Comparison of ENCODE assay signal across 27 cellular contexts in the genomic region with DNA sequence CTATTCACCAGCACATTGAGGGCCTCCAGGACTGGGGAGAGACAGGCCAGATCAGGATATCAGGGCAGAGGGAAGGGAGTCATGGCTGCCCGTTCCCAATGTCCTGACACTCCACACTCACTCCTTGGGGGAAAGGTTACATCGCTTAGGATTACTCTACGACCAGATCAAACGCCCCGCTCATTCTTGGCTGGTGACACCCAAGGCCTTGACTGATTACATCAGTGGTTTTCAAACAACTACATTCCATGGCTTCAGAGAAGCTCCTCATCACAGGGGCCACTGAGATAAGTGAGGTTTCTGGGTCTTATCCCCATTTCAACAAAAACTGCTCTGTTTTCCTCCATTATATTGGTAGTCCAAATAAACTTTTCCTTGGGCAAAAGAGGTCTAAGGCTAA. TPM values are rescaled to one million over a fixed set of nuclear protein-coding genes. Genes with fewer than 3 reads are reported as not detected.
DNase-seq lines count a peak whose midpoint lies in the region; ATAC-seq, FAIRE-seq and TF ChIP-seq lines count a peak whose summit lies in the region.
"Had no signal": no experiment of that assay in that cellular context is flagged by ENCODE, and none has a peak within 500 bp of the region (broad histone marks: within the 10 kb centered on the region; RNA-seq: fewer than 3 reads in every experiment).

No MANE protein-coding gene starts in this region.

- no peaks in the 10 kb centered on the region for H3K79me2 ChIP-seq in K562 (ENCODE audit: control insufficient read depth, insufficient read depth, low read length)

- no peak overlapping the region for H3K4me3 ChIP-seq in K562
- H3K4me3 ChIP-seq in pancreas, result no peak overlapping the region
- H3K4me3 ChIP-seq: cardiac muscle cell, HAP-1, ovary, smooth muscle cell had no signal

- POLR2A ChIA-PET in K562 (lab: Yijun Ruan, JAX), result interaction anchor here (0.6 to 0.7 kb wide), 2 partner anchors 12 to 471 kb away, joined by 3 to 4 read pairs; partner anchors contain the start of gene OR9Q1

- TF ChIP-seq CTCF in K562 (IDR thresholded peaks at IDR 0.05 in 2 of 3, conservative IDR thresholded peaks at IDR 0.05 in 1 of 3; ENCODE audit: insufficient read depth in 2 of 3, low read depth in 1 of 3, low read length in 3 of 3) (0 out of 6 replicates have a peak, but pooled peaks of 1 of the 3 experiments have one; percentile 15), pancreas (IDR thresholded peaks at IDR 0.05) (no peak), GM10266 (IDR thresholded peaks at IDR 0.05; ENCODE audit: control insufficient read depth, insufficient read depth, low read depth, missing control alignments) (no peak)

- peaks cover 82% of the 10 kb centered on the region for H3K36me3 Mint-ChIP-seq in activated CD4-positive, alpha-beta T cell treated with anti-CD3 and anti-CD28 coated beads, Interleukin-2, amount 10 ng/mL, durations not matched to agents 24 days and 14 days (ENCODE audit: low read depth)

- intact Hi-C loops in activated CD4-positive, alpha-beta T cell treated with anti-CD3 and anti-CD28 coated beads, Interleukin-2, amount 10 ng/mL, durations not matched to agents 24 days and 14 days (cut with micrococcal nuclease), result no loop called here
- intact Hi-C loops in K562 (cut with micrococcal nuclease) (no loop called here), pancreas (cut with DNase I) (no loop called here)

- 0 out of 2 replicates have a peak overlapping the region, but pooled peaks have one; percentile 13 for H3K4me2 ChIP-seq in K562 (ENCODE audit: insufficient read depth, low read length)
- H3K4me2 ChIP-seq: smooth muscle cell had no signal

- H3K9me3 ChIP-seq in K562 (replicated peaks; ENCODE audit: control insufficient read depth, insufficient read depth, low read depth, low read length) (no peaks in the 10 kb centered on the region), pancreas (no peaks in the 10 kb centered on the region)
- H3K9me3 ChIP-seq: HAP-1, ovary had no signal

- no peaks in the 10 kb centered on the region for H3K27me3 ChIP-seq in K562 (ENCODE audit: control insufficient read depth in 2 of 2, insufficient read depth in 2 of 2, low read length in 2 of 2)
- H3K27me3 ChIP-seq in pancreas, result no peaks in the 10 kb centered on the region
- H3K27me3 ChIP-seq: cardiac muscle cell, ovary had no signal

- in situ Hi-C loops in K562 (cut with MboI), result no loop called here

- ATAC-seq in K562 (peak; percentile 65), pancreas (peak; percentile 35 to 63 (median 56)), HG02610 (IDR thresholded peaks at IDR 0.05; ENCODE audit: unreplicated experiment) (no peak)
- ATAC-seq: stimulated activated naive CD8-positive, alpha-beta T cell treated with anti-CD3 and anti-CD28 coated beads, Interleukin-15, Interleukin-2, amounts not matched to agents 100 U/mL and 50 U/mL, for 24 hours had no signal

- H3K36me3 ChIP-seq in K562 (ENCODE audit: control insufficient read depth, insufficient read depth, low read length) (no peaks in the 10 kb centered on the region), pancreas (peaks cover 0 to 11% (median 0%) of the 10 kb centered on the region in 3 donors)
- H3K36me3 ChIP-seq: HAP-1, ovary had no signal

- H3K27ac ChIP-seq in K562 (ENCODE audit: extremely low read depth, low read depth, low read length) (no peak overlapping the region), pancreas (peak overlapping the region; percentile 26 to 64 (median 60))
- H3K27ac ChIP-seq: 22Rv1, cardiac muscle cell, ovary had no signal

- H3K4me1 ChIP-seq in K562 (replicated peaks in 1 of 2; ENCODE audit: control insufficient read depth in 2 of 2, insufficient read depth in 2 of 2, low read length in 2 of 2) (peaks cover 5 to 11% of the 10 kb centered on the region in 2 experiments; a peak in 3 of 5 replicates), pancreas (peaks cover 0 to 11% (median 11%) of the 10 kb centered on the region in 3 donors)
- H3K4me1 ChIP-seq: HAP-1 had no signal

- no peak overlapping the region for H3K4me3 Mint-ChIP-seq in activated CD4-positive, alpha-beta T cell treated with anti-CD3 and anti-CD28 coated beads, Interleukin-2, amount 10 ng/mL, durations not matched to agents 24 days and 14 days
- H3K4me3 Mint-ChIP-seq: immature natural killer cell, neural crest cell had no signal

- peak overlapping the region; percentile 25; the same call in 1 of the 2 replicates for H2AFZ ChIP-seq in K562 (ENCODE audit: low read depth, low read length)

- no peaks in the 10 kb centered on the region for H3K27me3 Mint-ChIP-seq in activated CD4-positive, alpha-beta T cell treated with anti-CD3 and anti-CD28 coated beads, Interleukin-2, amount 10 ng/mL, durations not matched to agents 24 days and 14 days

- WGBS in K562 (ENCODE audit: insufficient coverage, low coverage, missing lambda C conversion rate), result 9% methylated on average over 5 of the region's 5 CpGs
- 41 to 50% methylated on average over 5 of the region's 5 CpGs for WGBS in pancreas, 2 donors

- DNase-seq in activated CD4-positive, alpha-beta T cell treated with anti-CD3 and anti-CD28 coated beads, Interleukin-2, amount 10 ng/mL, durations not matched to agents 24 days and 14 days, result no peak
- DNase-seq in activated CD4-positive, alpha-beta T cell treated with anti-CD3 and anti-CD28 coated beads, Interleukin-2, amount 50 U/mL, for 48 hours, result no peak
- DNase-seq in K562 (ENCODE audit: extremely low read depth in 1 of 4, low spot score in 3 of 4) (peak in 1 of 4 experiments; percentile 30), pancreas (no peak), GM10266 (ENCODE audit: extremely low spot score) (no peak)
- DNase-seq: activated CD4-positive, alpha-beta T cell treated with anti-CD3 and anti-CD28 coated beads, Interleukin-2, amount 50 U/mL, for 4 hours; activated CD8-positive, alpha-beta memory T cell treated with anti-CD3 and anti-CD28 coated beads, Interleukin-2, amount 50 U/mL, for 4 hours; activated naive CD4-positive, alpha-beta T cell treated with anti-CD3 and anti-CD28 coated beads, Interleukin-2, amount 50 U/mL, for 16 hours; anterior cingulate cortex; C1 segment of cervical spinal cord; GDM1; immature natural killer cell; Karpas-422; NCI-H2029 treated with DMSO at 0.1 percent for 48 hours; NCI-H526; ovary; stimulated activated naive CD8-positive, alpha-beta T cell treated with anti-CD3 and anti-CD28 coated beads, Interleukin-15, Interleukin-2, amounts not matched to agents 100 U/mL and 50 U/mL, for 24 hours had no signal

- TF ChIP-seq EP300 in K562 (IDR thresholded peaks at IDR 0.05; ENCODE audit: low read length), result no peak

- no peaks in the 10 kb centered on the region for H3K9me3 Mint-ChIP-seq in activated CD4-positive, alpha-beta T cell treated with anti-CD3 and anti-CD28 coated beads, Interleukin-2, amount 10 ng/mL, durations not matched to agents 24 days and 14 days
- H3K9me3 Mint-ChIP-seq: immature natural killer cell, neural crest cell had no signal

- no peak for TF ChIP-seq POLR2A in K562 (conservative IDR thresholded peaks at IDR 0.05)

- CTCF ChIA-PET in K562 (lab: Yijun Ruan, JAX; ENCODE audit: low intra/inter-chr PET ratio), result no interaction called here

- no TSS peak for BruUV-seq in K562 (replicated peaks; lab: Mats Ljungman, UMichigan)

- H3K4me1 Mint-ChIP-seq in activated CD4-positive, alpha-beta T cell treated with anti-CD3 and anti-CD28 coated beads, Interleukin-2, amount 10 ng/mL, durations not matched to agents 24 days and 14 days, result peaks cover 4% of the 10 kb centered on the region
- H3K4me1 Mint-ChIP-seq: neural crest cell had no signal

- H3K27ac Mint-ChIP-seq in activated CD4-positive, alpha-beta T cell treated with anti-CD3 and anti-CD28 coated beads, Interleukin-2, amount 10 ng/mL, durations not matched to agents 24 days and 14 days, result peak overlapping the region; percentile 25

- 0 out of 4 replicates have a peak overlapping the region, but pooled peaks of 1 of the 2 experiments have one; percentile 1 for H3K9ac ChIP-seq in K562 (ENCODE audit: insufficient read depth in 1 of 2, low read depth in 2 of 2, low read length in 2 of 2)

- FAIRE-seq in K562 (lab: Jason Lieb, UNC) (no peak), pancreas (lab: Jason Lieb, UNC) (no peak)
- FAIRE-seq: colon had no signal

- H4K20me1 ChIP-seq in K562 (replicated peaks; ENCODE audit: control insufficient read depth, insufficient read depth, low read length), result no peaks in the 10 kb centered on the region

- no peaks in the 10 kb centered on the region for H3K9me1 ChIP-seq in K562 (ENCODE audit: control insufficient read depth, insufficient read depth, low read length)

- no peak for TF ChIP-seq RAD21 in K562 (CRISPR knock-in tag; conservative IDR thresholded peaks at IDR 0.05 in 1 of 2, IDR thresholded peaks at IDR 0.05 in 1 of 2)

RNA-seq across cellular contexts. Expression of gene UBE2L6, which starts 15.0 kb away (rescaled TPM):
- 151 and 157 TPM in 2 replicates for total RNA-seq in activated CD4-positive, alpha-beta T cell treated with anti-CD3 and anti-CD28 coated beads, Interleukin-2, amount 10 ng/mL, durations not matched to agents 24 days and 14 days
- total RNA-seq in K562 (2011; cell fraction: chromatin; rRNA removed; ENCODE audit: low replicate concordance), result 2.0 and 3.5 TPM in 2 replicates
- 1.8 and 2.6 TPM in 2 replicates for total RNA-seq in K562 (2011; cell fraction: nucleolus; rRNA removed)
- total RNA-seq in K562 (2011; cell fraction: nucleoplasm; rRNA removed), result 2.4 and 3.6 TPM in 2 replicates
- total RNA-seq in K562 (2014; rRNA removed) (7.7 and 11.8 TPM in 2 replicates), K562 (2014; rRNA removed; fragmentation: Illumina TruSeq; extraction: Trizol) (6.4 and 7.9 TPM in 2 replicates), K562 (2015; rRNA removed; fragmentation: Illumina TruSeq; extraction: Trizol) (9.1 and 10.9 TPM in 2 replicates), K562 (2021) (9.7 and 9.8 TPM in 2 replicates), pancreas (10 to 100 TPM in 5 of 6 donors, 1 to 10 TPM in 1; 9.6 to 46.4 (median 11.5) TPM)
- polyA plus RNA-seq in K562 (2011; rRNA removed) (5.4 and 5.9 TPM in 2 replicates), K562 (2014; fragmentation: Illumina TruSeq; extraction: Trizol) (13.2 and 15.7 TPM in 2 replicates), K562 (2014; fragmentation: Nextera tagmentation; extraction: Ambion mirVana) (10 to 100 TPM; 21.5 to 24.9 TPM), K562 (2014; rRNA removed) (9.8 and 11.1 TPM in 2 replicates), pancreas (10 to 100 TPM; 12.9 to 18.9 TPM)
- polyA plus RNA-seq in K562 (2011; cell fraction: cytosol; rRNA removed), result 11.2 and 16.3 TPM in 2 replicates
- polyA plus RNA-seq in K562 (2011; cell fraction: nucleus; rRNA removed), result 2.8 and 4.5 TPM in 2 replicates
- 33.5 and 84.9 TPM in 2 replicates for polyA plus RNA-seq in K562 (2012)
- 5.3 and 6.6 TPM in 2 replicates for polyA minus RNA-seq in K562 (2011; rRNA and poly(A)+ RNA removed)
- 3.4 TPM in 2 replicates for polyA minus RNA-seq in K562 (2011; cell fraction: cytosol; rRNA and poly(A)+ RNA removed)
- polyA minus RNA-seq in K562 (2011; cell fraction: nucleus; rRNA and poly(A)+ RNA removed), result 1.1 and 2.6 TPM in 2 replicates

RNA-seq across cellular contexts. Expression of gene SMTNL1, which starts 15.1 kb away (rescaled TPM):
- not detected in 2 replicates for total RNA-seq in activated CD4-positive, alpha-beta T cell treated with anti-CD3 and anti-CD28 coated beads, Interleukin-2, amount 10 ng/mL, durations not matched to agents 24 days and 14 days
- not detected in 2 replicates for total RNA-seq in K562 (2011; cell fraction: chromatin; rRNA removed; ENCODE audit: low replicate concordance)
- not detected in 2 replicates for total RNA-seq in K562 (2011; cell fraction: nucleolus; rRNA removed)
- not detected in 2 replicates for total RNA-seq in K562 (2011; cell fraction: nucleoplasm; rRNA removed)
- total RNA-seq in K562 (2014; rRNA removed) (not detected in 2 replicates), K562 (2014; rRNA removed; fragmentation: Illumina TruSeq; extraction: Trizol) (not detected in 2 replicates), K562 (2015; rRNA removed; fragmentation: Illumina TruSeq; extraction: Trizol) (not detected in 2 replicates), K562 (2021) (not detected in 2 replicates), pancreas (not detected)
- polyA plus RNA-seq in K562 (2011; rRNA removed) (not detected in 2 replicates), K562 (2014; fragmentation: Illumina TruSeq; extraction: Trizol) (not detected in 2 replicates), K562 (2014; fragmentation: Nextera tagmentation; extraction: Ambion mirVana) (not detected), K562 (2014; rRNA removed) (not detected in 2 replicates), pancreas (not detected)
- not detected in 2 replicates for polyA plus RNA-seq in K562 (2011; cell fraction: cytosol; rRNA removed)
- not detected in 2 replicates for polyA plus RNA-seq in K562 (2011; cell fraction: nucleus; rRNA removed)
- 0.30 TPM in 1 of 2 replicates, not detected in the other for polyA plus RNA-seq in K562 (2012)
- polyA minus RNA-seq in K562 (2011; rRNA and poly(A)+ RNA removed), result not detected in 2 replicates
- polyA minus RNA-seq in K562 (2011; cell fraction: cytosol; rRNA and poly(A)+ RNA removed), result not detected in 2 replicates
- not detected in 2 replicates for polyA minus RNA-seq in K562 (2011; cell fraction: nucleus; rRNA and poly(A)+ RNA removed)
- total RNA-seq: cardiac muscle cell; neural crest cell; ovary; smooth muscle cell; T-helper 1 cell treated with Interleukin-12 subunit alpha and Interleukin-12 subunit beta and Interleukin-4 antibody, amounts not matched to agents 30 ng/mL and 1 ng/mL, for 36 hours; temporal lobe; ureter had no signal
- polyA plus RNA-seq: ovary, smooth muscle cell had no signal

RNA-seq across cellular contexts. Expression of gene TIMM10, which starts 21.9 kb away (rescaled TPM):
- total RNA-seq in activated CD4-positive, alpha-beta T cell treated with anti-CD3 and anti-CD28 coated beads, Interleukin-2, amount 10 ng/mL, durations not matched to agents 24 days and 14 days, result 108 and 112 TPM in 2 replicates
- 16.6 and 31.9 TPM in 2 replicates for total RNA-seq in K562 (2011; cell fraction: chromatin; rRNA removed; ENCODE audit: low replicate concordance)
- 45.1 and 48.4 TPM in 2 replicates for total RNA-seq in K562 (2011; cell fraction: nucleolus; rRNA removed)
- total RNA-seq in K562 (2011; cell fraction: nucleoplasm; rRNA removed), result 37.1 and 40.2 TPM in 2 replicates
- total RNA-seq in K562 (2014; rRNA removed) (172 and 189 TPM in 2 replicates), K562 (2014; rRNA removed; fragmentation: Illumina TruSeq; extraction: Trizol) (86.1 and 109 TPM in 2 replicates), K562 (2015; rRNA removed; fragmentation: Illumina TruSeq; extraction: Trizol) (119 and 130 TPM in 2 replicates), K562 (2021) (159 and 166 TPM in 2 replicates), pancreas (10 to 100 TPM; 12.2 to 32.6 (median 21.7) TPM)
- polyA plus RNA-seq in K562 (2011; rRNA removed) (133 and 155 TPM in 2 replicates), K562 (2014; fragmentation: Illumina TruSeq; extraction: Trizol) (158 and 183 TPM in 2 replicates), K562 (2014; fragmentation: Nextera tagmentation; extraction: Ambion mirVana) (100 to 1,000 TPM; 493 to 553 TPM), K562 (2014; rRNA removed) (199 and 222 TPM in 2 replicates), pancreas (10 to 100 TPM; 15.7 to 25.8 TPM)
- 183 and 188 TPM in 2 replicates for polyA plus RNA-seq in K562 (2011; cell fraction: cytosol; rRNA removed)
- 68.3 and 76.8 TPM in 2 replicates for polyA plus RNA-seq in K562 (2011; cell fraction: nucleus; rRNA removed)
- polyA plus RNA-seq in K562 (2012), result 64.2 and 162 TPM in 2 replicates
- 67.5 and 72.6 TPM in 2 replicates for polyA minus RNA-seq in K562 (2011; rRNA and poly(A)+ RNA removed)
- polyA minus RNA-seq in K562 (2011; cell fraction: cytosol; rRNA and poly(A)+ RNA removed), result 17.3 and 37.4 TPM in 2 replicates
- polyA minus RNA-seq in K562 (2011; cell fraction: nucleus; rRNA and poly(A)+ RNA removed), result 13.5 and 21.9 TPM in 2 replicates

RNA-seq across cellular contexts. Expression of gene SLC43A1, which starts 37.0 kb away (rescaled TPM):
- total RNA-seq in activated CD4-positive, alpha-beta T cell treated with anti-CD3 and anti-CD28 coated beads, Interleukin-2, amount 10 ng/mL, durations not matched to agents 24 days and 14 days, result 35.3 and 35.8 TPM in 2 replicates
- total RNA-seq in K562 (2011; cell fraction: chromatin; rRNA removed; ENCODE audit: low replicate concordance), result 70.0 and 187 TPM in 2 replicates
- total RNA-seq in K562 (2011; cell fraction: nucleolus; rRNA removed), result 140 and 142 TPM in 2 replicates
- 97.5 and 106 TPM in 2 replicates for total RNA-seq in K562 (2011; cell fraction: nucleoplasm; rRNA removed)
- total RNA-seq in K562 (2014; rRNA removed) (32.0 and 36.4 TPM in 2 replicates), K562 (2014; rRNA removed; fragmentation: Illumina TruSeq; extraction: Trizol) (14.8 and 17.3 TPM in 2 replicates), K562 (2015; rRNA removed; fragmentation: Illumina TruSeq; extraction: Trizol) (16.1 and 17.8 TPM in 2 replicates), K562 (2021) (41.8 and 42.9 TPM in 2 replicates), pancreas (100 to 1,000 TPM in 4 of 6 donors, 10 to 100 TPM in 2; 78.3 to 280 (median 137) TPM)
- polyA plus RNA-seq in K562 (2011; rRNA removed) (24.6 and 30.6 TPM in 2 replicates), K562 (2014; fragmentation: Illumina TruSeq; extraction: Trizol) (33.4 and 37.3 TPM in 2 replicates), K562 (2014; fragmentation: Nextera tagmentation; extraction: Ambion mirVana) (1 to 10 TPM; 2.6 to 3.8 TPM), K562 (2014; rRNA removed) (29.9 and 30.6 TPM in 2 replicates), pancreas (100 to 1,000 TPM; 100 to 110 TPM)
- 32.9 and 51.5 TPM in 2 replicates for polyA plus RNA-seq in K562 (2011; cell fraction: cytosol; rRNA removed)
- polyA plus RNA-seq in K562 (2011; cell fraction: nucleus; rRNA removed), result 72.6 and 94.2 TPM in 2 replicates
- 24.9 and 86.3 TPM in 2 replicates for polyA plus RNA-seq in K562 (2012)
- 23.7 and 32.9 TPM in 2 replicates for polyA minus RNA-seq in K562 (2011; rRNA and poly(A)+ RNA removed)
- 24.3 and 29.1 TPM in 2 replicates for polyA minus RNA-seq in K562 (2011; cell fraction: cytosol; rRNA and poly(A)+ RNA removed)
- 38.5 and 48.2 TPM in 2 replicates for polyA minus RNA-seq in K562 (2011; cell fraction: nucleus; rRNA and poly(A)+ RNA removed)

RNA-seq across cellular contexts. Expression of gene SERPING1, which starts 45.0 kb away (rescaled TPM):
- 0.14 and 0.28 TPM in 2 replicates for total RNA-seq in activated CD4-positive, alpha-beta T cell treated with anti-CD3 and anti-CD28 coated beads, Interleukin-2, amount 10 ng/mL, durations not matched to agents 24 days and 14 days
- total RNA-seq in K562 (2011; cell fraction: chromatin; rRNA removed; ENCODE audit: low replicate concordance), result 0.44 TPM in 1 of 2 replicates, not detected in the other
- total RNA-seq in K562 (2011; cell fraction: nucleolus; rRNA removed), result 0.33 TPM in 1 of 2 replicates, not detected in the other
- 0.37 and 0.46 TPM in 2 replicates for total RNA-seq in K562 (2011; cell fraction: nucleoplasm; rRNA removed)
- total RNA-seq in K562 (2014; rRNA removed) (not detected in 2 replicates), K562 (2014; rRNA removed; fragmentation: Illumina TruSeq; extraction: Trizol) (not detected in 2 replicates), K562 (2015; rRNA removed; fragmentation: Illumina TruSeq; extraction: Trizol) (0.14 TPM in 1 of 2 replicates, not detected in the other), K562 (2021) (0.94 and 1.00 TPM in 2 replicates), pancreas (100 to 1,000 TPM; 135 to 399 (median 170) TPM)
- polyA plus RNA-seq in K562 (2011; rRNA removed) (0.10 and 0.31 TPM in 2 replicates), K562 (2014; fragmentation: Illumina TruSeq; extraction: Trizol) (0.08 and 0.31 TPM in 2 replicates), K562 (2014; fragmentation: Nextera tagmentation; extraction: Ambion mirVana) (under 1 TPM; 0.21 to 0.30 TPM), K562 (2014; rRNA removed) (0.20 and 0.55 TPM in 2 replicates), pancreas (100 to 1,000 TPM; 292 to 360 TPM)
- polyA plus RNA-seq in K562 (2011; cell fraction: cytosol; rRNA removed), result 0.37 and 0.40 TPM in 2 replicates
- polyA plus RNA-seq in K562 (2011; cell fraction: nucleus; rRNA removed), result 0.18 and 0.48 TPM in 2 replicates
- polyA plus RNA-seq in K562 (2012), result 0.30 and 1.2 TPM in 2 replicates
- not detected in 2 replicates for polyA minus RNA-seq in K562 (2011; rRNA and poly(A)+ RNA removed)
- not detected in 2 replicates for polyA minus RNA-seq in K562 (2011; cell fraction: cytosol; rRNA and poly(A)+ RNA removed)
- 0.13 TPM in 1 of 2 replicates, not detected in the other for polyA minus RNA-seq in K562 (2011; cell fraction: nucleus; rRNA and poly(A)+ RNA removed)
